Comparison of ENCODE assay signal across 39 cellular contexts in genomic region chr21:21158376-21158918, GRCh38.
"Had no signal": no experiment of that assay in that cellular context is flagged by ENCODE, and none has a peak within 500 bp of the region (broad histone marks: within the 10 kb centered on the region; RNA-seq: fewer than 3 reads in every experiment).

No MANE protein-coding gene starts in this region.

- ATAC-seq: activated naive CD4-positive, alpha-beta T cell treated with anti-CD3 and anti-CD28 coated beads, Interleukin-2, amount 50 U/mL, for 72 hours; activated naive CD8-positive, alpha-beta T cell treated with anti-CD3 and anti-CD28 coated beads, Interleukin-2, amount 50 U/mL, for 24 hours; activated T-cell treated with anti-CD3 and anti-CD28 coated beads, Interleukin-2, amount 50 U/mL, for 4 hours; activated T-cell treated with anti-CD3 and anti-CD28 coated beads, Interleukin-2, amount 50 U/mL, for 72 hours; body of pancreas had no signal

- H3K4me3 ChIP-seq: adrenal gland, ascending aorta, body of pancreas, breast epithelium, cardiac muscle cell had no signal

- DNase-seq: activated effector memory CD4-positive, alpha-beta T cell treated with anti-CD3 and anti-CD28 coated beads, Interleukin-2, amount 50 U/mL, for 16 hours; activated effector memory CD4-positive, alpha-beta T cell treated with Interleukin-2 at 50 U/mL for 16 hours; activated gamma-delta T cell; activated gamma-delta T cell treated with Interleukin-2 at 50 U/mL for 16 hours; activated naive CD4-positive, alpha-beta T cell; activated naive CD4-positive, alpha-beta T cell treated with anti-CD3 and anti-CD28 coated beads for 36 hours; activated naive CD4-positive, alpha-beta T cell treated with anti-CD3 and anti-CD28 coated beads, Interleukin-2, amount 10 ng/mL, durations not matched to agents 7 days and 5 days; activated naive CD4-positive, alpha-beta T cell treated with anti-CD3 and anti-CD28 coated beads, Interleukin-2, amount 50 U/mL, for 16 hours; activated naive CD4-positive, alpha-beta T cell treated with Interleukin-2 at 50 U/mL for 16 hours; activated naive CD8-positive, alpha-beta T cell treated with anti-CD3 and anti-CD28 coated beads for 36 hours; activated naive CD8-positive, alpha-beta T cell treated with anti-CD3 and anti-CD28 coated beads, Interleukin-2, amount 10 ng/mL, durations not matched to agents 7 days and 5 days; activated naive CD8-positive, alpha-beta T cell treated with anti-CD3 and anti-CD28 coated beads, Interleukin-2, amount 50 U/mL, for 24 hours; activated T-cell treated with anti-CD3 and anti-CD28 coated beads, Interleukin-2, amount 50 U/mL, for 24 hours; activated T-cell treated with anti-CD3 and anti-CD28 coated beads, Interleukin-2, amount 50 U/mL, for 4 hours; activated T-cell treated with anti-CD3 and anti-CD28 coated beads, Interleukin-2, amount 50 U/mL, for 48 hours; activated T-cell treated with anti-CD3 and anti-CD28 coated beads, Interleukin-2, amount 50 U/mL, for 72 hours; adrenal gland; amniotic stem cell; amygdala; anterior cingulate cortex; aorta; body of pancreas; brain microvascular endothelial cell; caudate nucleus; central memory CD4-positive, alpha-beta T cell; cerebellar nuclear complex had no signal

- H3K9me3 Mint-ChIP-seq: activated naive CD4-positive, alpha-beta T cell treated with anti-CD3 and anti-CD28 coated beads for 36 hours; activated naive CD4-positive, alpha-beta T cell treated with anti-CD3 and anti-CD28 coated beads, Interleukin-2, amount 10 ng/mL, durations not matched to agents 7 days and 5 days; activated naive CD4-positive, alpha-beta T cell treated with anti-CD3 and anti-CD28 coated beads, Interleukin-2, amount 50 U/mL, for 24 hours; activated naive CD4-positive, alpha-beta T cell treated with anti-CD3 and anti-CD28 coated beads, Interleukin-2, amount 50 U/mL, for 72 hours; activated naive CD8-positive, alpha-beta T cell treated with anti-CD3 and anti-CD28 coated beads for 36 hours; activated naive CD8-positive, alpha-beta T cell treated with anti-CD3 and anti-CD28 coated beads, Interleukin-2, amount 10 ng/mL, durations not matched to agents 7 days and 5 days; activated naive CD8-positive, alpha-beta T cell treated with anti-CD3 and anti-CD28 coated beads, Interleukin-2, amount 50 U/mL, for 24 hours; activated T-cell treated with anti-CD3 and anti-CD28 coated beads, Interleukin-2, amount 50 U/mL, for 24 hours; activated T-cell treated with anti-CD3 and anti-CD28 coated beads, Interleukin-2, amount 50 U/mL, for 4 hours; activated T-cell treated with anti-CD3 and anti-CD28 coated beads, Interleukin-2, amount 50 U/mL, for 72 hours; activated T-helper 1 cell treated with anti-CD3 and anti-CD28 coated beads, Interleukin-12 subunit alpha, Interleukin-12 subunit beta, Interleukin-2, Interleukin-4 antibody, amounts not matched to agents 30 ng/mL and 10 ng/mL and 1 ng/mL, durations not matched to agents 14 hours and 24 hours and 36 hours; activated T-helper 17 cell treated with anti-CD3 and anti-CD28 coated beads, Interleukin-2, amount 50 U/mL, for 72 hours; activated T-helper 2 cell treated with anti-CD3 and anti-CD28 coated beads, Interferon-gamma antibody, Interleukin-2, Interleukin-4, amounts not matched to agents 10 μg/mL and 5 μg/mL and 100 μg/mL, durations not matched to agents 14 hours and 24 hours and 36 hours; brain had no signal

- H3K9me3 ChIP-seq: adrenal gland, ascending aorta, body of pancreas, breast epithelium had no signal

- H3K4me1 ChIP-seq: ascending aorta, body of pancreas, breast epithelium had no signal

- H3K36me3 Mint-ChIP-seq: activated naive CD4-positive, alpha-beta T cell treated with anti-CD3 and anti-CD28 coated beads, Interleukin-2, amount 10 ng/mL, durations not matched to agents 7 days and 5 days; activated naive CD4-positive, alpha-beta T cell treated with anti-CD3 and anti-CD28 coated beads, Interleukin-2, amount 50 U/mL, for 24 hours; activated naive CD4-positive, alpha-beta T cell treated with anti-CD3 and anti-CD28 coated beads, Interleukin-2, amount 50 U/mL, for 72 hours; activated naive CD8-positive, alpha-beta T cell; activated naive CD8-positive, alpha-beta T cell treated with anti-CD3 and anti-CD28 coated beads for 36 hours; activated naive CD8-positive, alpha-beta T cell treated with anti-CD3 and anti-CD28 coated beads, Interleukin-2, amount 10 ng/mL, durations not matched to agents 7 days and 5 days; brain had no signal

- H3K27ac ChIP-seq: adrenal gland, ascending aorta, body of pancreas, brain microvascular endothelial cell, breast epithelium, cardiac muscle cell had no signal

- H3K4me3 Mint-ChIP-seq: activated naive CD4-positive, alpha-beta T cell treated with anti-CD3 and anti-CD28 coated beads for 36 hours; activated naive CD4-positive, alpha-beta T cell treated with anti-CD3 and anti-CD28 coated beads, Interleukin-2, amount 10 ng/mL, durations not matched to agents 7 days and 5 days; activated naive CD4-positive, alpha-beta T cell treated with anti-CD3 and anti-CD28 coated beads, Interleukin-2, amount 50 U/mL, for 24 hours; activated naive CD8-positive, alpha-beta T cell; activated naive CD8-positive, alpha-beta T cell treated with anti-CD3 and anti-CD28 coated beads for 36 hours; activated naive CD8-positive, alpha-beta T cell treated with anti-CD3 and anti-CD28 coated beads, Interleukin-2, amount 10 ng/mL, durations not matched to agents 7 days and 5 days; activated naive CD8-positive, alpha-beta T cell treated with anti-CD3 and anti-CD28 coated beads, Interleukin-2, amount 50 U/mL, for 24 hours; activated T-cell treated with anti-CD3 and anti-CD28 coated beads, Interleukin-2, amount 50 U/mL, for 24 hours; activated T-cell treated with anti-CD3 and anti-CD28 coated beads, Interleukin-2, amount 50 U/mL, for 4 hours; activated T-cell treated with anti-CD3 and anti-CD28 coated beads, Interleukin-2, amount 50 U/mL, for 72 hours; activated T-helper 1 cell treated with anti-CD3 and anti-CD28 coated beads, Interleukin-12 subunit alpha, Interleukin-12 subunit beta, Interleukin-2, Interleukin-4 antibody, amounts not matched to agents 30 ng/mL and 10 ng/mL and 1 ng/mL, durations not matched to agents 14 hours and 24 hours and 36 hours; activated T-helper 17 cell treated with anti-CD3 and anti-CD28 coated beads, Interleukin-2, amount 50 U/mL, for 72 hours; brain; central memory CD8-positive, alpha-beta T cell had no signal

- H3K27ac Mint-ChIP-seq: activated naive CD4-positive, alpha-beta T cell treated with anti-CD3 and anti-CD28 coated beads for 36 hours; activated naive CD4-positive, alpha-beta T cell treated with anti-CD3 and anti-CD28 coated beads, Interleukin-2, amount 10 ng/mL, durations not matched to agents 7 days and 5 days; activated naive CD4-positive, alpha-beta T cell treated with anti-CD3 and anti-CD28 coated beads, Interleukin-2, amount 50 U/mL, for 24 hours; activated naive CD4-positive, alpha-beta T cell treated with anti-CD3 and anti-CD28 coated beads, Interleukin-2, amount 50 U/mL, for 72 hours; activated naive CD8-positive, alpha-beta T cell; activated naive CD8-positive, alpha-beta T cell treated with anti-CD3 and anti-CD28 coated beads for 36 hours; activated naive CD8-positive, alpha-beta T cell treated with anti-CD3 and anti-CD28 coated beads, Interleukin-2, amount 10 ng/mL, durations not matched to agents 7 days and 5 days; activated naive CD8-positive, alpha-beta T cell treated with anti-CD3 and anti-CD28 coated beads, Interleukin-2, amount 50 U/mL, for 24 hours; activated T-cell treated with anti-CD3 and anti-CD28 coated beads, Interleukin-2, amount 50 U/mL, for 24 hours; activated T-cell treated with anti-CD3 and anti-CD28 coated beads, Interleukin-2, amount 50 U/mL, for 72 hours; activated T-helper 1 cell treated with anti-CD3 and anti-CD28 coated beads, Interleukin-12 subunit alpha, Interleukin-12 subunit beta, Interleukin-2, Interleukin-4 antibody, amounts not matched to agents 30 ng/mL and 10 ng/mL and 1 ng/mL, durations not matched to agents 14 hours and 24 hours and 36 hours; activated T-helper 17 cell treated with anti-CD3 and anti-CD28 coated beads, Interleukin-2, amount 50 U/mL, for 72 hours; activated T-helper 2 cell treated with anti-CD3 and anti-CD28 coated beads, Interferon-gamma antibody, Interleukin-2, Interleukin-4, amounts not matched to agents 10 μg/mL and 5 μg/mL and 100 μg/mL, durations not matched to agents 14 hours and 24 hours and 36 hours; brain had no signal

- H3K27me3 Mint-ChIP-seq: activated naive CD4-positive, alpha-beta T cell treated with anti-CD3 and anti-CD28 coated beads, Interleukin-2, amount 10 ng/mL, durations not matched to agents 7 days and 5 days; activated naive CD4-positive, alpha-beta T cell treated with anti-CD3 and anti-CD28 coated beads, Interleukin-2, amount 50 U/mL, for 24 hours; activated naive CD8-positive, alpha-beta T cell; activated naive CD8-positive, alpha-beta T cell treated with anti-CD3 and anti-CD28 coated beads for 36 hours; activated naive CD8-positive, alpha-beta T cell treated with anti-CD3 and anti-CD28 coated beads, Interleukin-2, amount 50 U/mL, for 24 hours; activated T-cell treated with anti-CD3 and anti-CD28 coated beads, Interleukin-2, amount 50 U/mL, for 24 hours; central memory CD8-positive, alpha-beta T cell had no signal

- H3K27me3 ChIP-seq: adrenal gland, ascending aorta, body of pancreas, brain microvascular endothelial cell, breast epithelium, cardiac muscle cell had no signal

- H3K4me1 Mint-ChIP-seq: activated naive CD4-positive, alpha-beta T cell treated with anti-CD3 and anti-CD28 coated beads, Interleukin-2, amount 10 ng/mL, durations not matched to agents 7 days and 5 days; activated naive CD4-positive, alpha-beta T cell treated with anti-CD3 and anti-CD28 coated beads, Interleukin-2, amount 50 U/mL, for 24 hours; activated naive CD8-positive, alpha-beta T cell treated with anti-CD3 and anti-CD28 coated beads for 36 hours; activated naive CD8-positive, alpha-beta T cell treated with anti-CD3 and anti-CD28 coated beads, Interleukin-2, amount 10 ng/mL, durations not matched to agents 7 days and 5 days; activated naive CD8-positive, alpha-beta T cell treated with anti-CD3 and anti-CD28 coated beads, Interleukin-2, amount 50 U/mL, for 24 hours; activated T-helper 17 cell treated with anti-CD3 and anti-CD28 coated beads, Interleukin-2, amount 50 U/mL, for 72 hours; central memory CD8-positive, alpha-beta T cell had no signal

- H3K36me3 ChIP-seq: adrenal gland, ascending aorta, brain microvascular endothelial cell, breast epithelium, cardiac muscle cell had no signal

- FAIRE-seq: astrocyte, bronchial epithelial cell had no signal
